In genomic region chr6:33934726-33935270, GRCh38 we compare ENCODE assay signal across 19 cellular contexts.
"Had no signal": no experiment of that assay in that cellular context is flagged by ENCODE, and none has a peak within 500 bp of the region (broad histone marks: within the 10 kb centered on the region; RNA-seq: fewer than 3 reads in every experiment).

No MANE protein-coding gene starts in this region.

- ATAC-seq: activated CD8-positive, alpha-beta T cell treated with anti-CD3 and anti-CD28 coated beads, Interleukin-2, amount 10 ng/mL, durations not matched to agents 7 days and 5 days; PC-3 had no signal

- H3K4me1 ChIP-seq: adrenal gland had no signal

- H3K36me3 Mint-ChIP-seq: activated naive CD8-positive, alpha-beta T cell treated with anti-CD3 and anti-CD28 coated beads, Interleukin-2, amount 10 ng/mL, durations not matched to agents 7 days and 5 days; WTC11 had no signal

- H3K27me3 ChIP-seq: adrenal gland, MG63 had no signal

- DNase-seq: activated CD4-positive, alpha-beta T cell treated with anti-CD3 and anti-CD28 coated beads for 48 hours; activated CD4-positive, alpha-beta T cell treated with anti-CD3 and anti-CD28 coated beads, Interleukin-2, amount 50 U/mL, for 4 hours; activated CD4-positive, CD25-positive, alpha-beta regulatory T cell treated with anti-CD3 and anti-CD28 coated beads, Interleukin-2, amount 50 U/mL, for 72 hours; activated CD8-positive, alpha-beta memory T cell treated with anti-CD3 and anti-CD28 coated beads, Interleukin-2, amount 50 U/mL, for 48 hours; activated CD8-positive, alpha-beta T cell treated with anti-CD3 and anti-CD28 coated beads, Interleukin-2, amount 10 ng/mL, durations not matched to agents 7 days and 5 days; activated naive CD4-positive, alpha-beta T cell treated with anti-CD3 and anti-CD28 coated beads, Interleukin-2, amount 50 U/mL, for 16 hours; activated naive CD8-positive, alpha-beta T cell treated with anti-CD3 and anti-CD28 coated beads, Interleukin-2, amount 10 ng/mL, durations not matched to agents 7 days and 5 days; activated T-cell treated with anti-CD3 and anti-CD28 coated beads, Interleukin-2, amount 50 U/mL, for 1 hour; adrenal gland; anterior cingulate cortex; MG63; MV-4-11; NCI-H1417 treated with DMSO at 0.1 percent for 48 hours; NCI-H2029; NCI-H2107; NCI-H226; PC-3 had no signal

- H3K4me3 ChIP-seq: adrenal gland, MG63 had no signal

- H3K36me3 ChIP-seq: adrenal gland, MG63 had no signal

- H3K27ac ChIP-seq: adrenal gland had no signal

- H3K27ac Mint-ChIP-seq: activated CD8-positive, alpha-beta T cell treated with anti-CD3 and anti-CD28 coated beads, Interleukin-2, amount 10 ng/mL, durations not matched to agents 7 days and 5 days; activated naive CD8-positive, alpha-beta T cell treated with anti-CD3 and anti-CD28 coated beads, Interleukin-2, amount 10 ng/mL, durations not matched to agents 7 days and 5 days; T-helper 1 cell treated with Interleukin-12 subunit alpha and Interleukin-12 subunit beta and Interleukin-4 antibody, amounts not matched to agents 30 μg/mL and 1 μg/mL, for 36 hours; WTC11 had no signal

- H3K9me3 ChIP-seq: adrenal gland, MG63 had no signal

- H3K4me3 Mint-ChIP-seq: activated CD8-positive, alpha-beta T cell treated with anti-CD3 and anti-CD28 coated beads, Interleukin-2, amount 10 ng/mL, durations not matched to agents 7 days and 5 days; activated naive CD8-positive, alpha-beta T cell treated with anti-CD3 and anti-CD28 coated beads, Interleukin-2, amount 10 ng/mL, durations not matched to agents 7 days and 5 days; T-helper 1 cell treated with Interleukin-12 subunit alpha and Interleukin-12 subunit beta and Interleukin-4 antibody, amounts not matched to agents 30 μg/mL and 1 μg/mL, for 36 hours; WTC11 had no signal

- H3K9me3 Mint-ChIP-seq: activated naive CD8-positive, alpha-beta T cell treated with anti-CD3 and anti-CD28 coated beads, Interleukin-2, amount 10 ng/mL, durations not matched to agents 7 days and 5 days; T-helper 1 cell treated with Interleukin-12 subunit alpha and Interleukin-12 subunit beta and Interleukin-4 antibody, amounts not matched to agents 30 μg/mL and 1 μg/mL, for 36 hours had no signal
